Comparison of ENCODE assay signal across 1 cellular context in the genomic region with DNA sequence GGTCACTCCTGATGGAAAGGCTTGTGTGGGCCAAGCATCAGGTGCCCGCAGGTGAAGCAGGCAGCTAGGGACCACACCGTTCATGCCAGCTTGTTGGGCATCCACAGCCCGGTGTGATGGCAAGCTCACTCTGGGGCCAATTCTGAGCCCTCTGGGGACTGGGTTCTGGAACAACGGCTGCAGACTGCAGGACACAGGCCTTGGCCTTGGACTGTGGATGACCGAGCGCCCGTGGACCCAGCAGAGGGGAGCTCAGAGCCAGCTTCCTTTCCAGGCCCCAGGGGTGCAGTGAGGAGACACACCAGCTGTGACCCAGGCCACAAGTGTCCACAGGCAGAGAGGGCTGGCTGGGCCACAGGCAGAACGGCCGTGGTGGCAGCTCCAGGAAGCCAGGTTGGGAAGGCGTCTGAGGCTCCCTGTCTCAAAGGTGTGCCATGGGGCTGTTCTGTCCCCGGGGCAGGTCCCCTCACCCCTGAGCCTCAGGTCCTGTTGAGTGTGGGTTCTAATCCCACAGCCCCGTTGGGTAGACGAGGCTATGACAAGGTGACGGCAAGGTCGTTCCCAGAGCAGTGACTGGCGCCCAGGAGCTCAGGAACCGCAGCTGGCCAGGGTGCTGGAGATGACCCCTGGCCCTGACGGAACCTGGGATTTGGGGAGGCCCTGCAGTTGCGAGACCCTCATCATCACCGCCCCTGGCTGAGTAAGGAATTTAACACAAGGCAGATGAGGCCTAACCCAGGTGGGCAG.
TF ChIP-seq lines count a peak whose summit lies in the region.

No MANE protein-coding gene starts in this region.

TF ChIP-seq in GM23338, 12 proteins besides CTCF, POLR2A, EP300 and RAD21:
- TF ChIP-seq EZH2 (IDR thresholded peaks at IDR 0.05; ENCODE audit: low read depth, unreplicated experiment) (no peak), EZH2phosphoT487 (IDR thresholded peaks at IDR 0.05; ENCODE audit: unreplicated experiment) (no peak), ZNF331 (CRISPR knock-in tag; IDR thresholded peaks at IDR 0.05; ENCODE audit: low read depth) (no peak), ZNF462 (CRISPR knock-in tag; IDR thresholded peaks at IDR 0.05) (no peak), JUNB (IDR thresholded peaks at IDR 0.05; ENCODE audit: unreplicated experiment) (no peak), STAT1 (IDR thresholded peaks at IDR 0.05; ENCODE audit: unreplicated experiment) (no peak), POLR2AphosphoS5 (IDR thresholded peaks at IDR 0.05; ENCODE audit: low read depth) (no peak), ZNF114 (CRISPR knock-in tag; IDR thresholded peaks at IDR 0.05) (no peak), NANOG (IDR thresholded peaks at IDR 0.05; ENCODE audit: borderline replicate concordance) (no peak), CREB1 (CRISPR knock-in tag; IDR thresholded peaks at IDR 0.05; ENCODE audit: low read depth) (no peak)
- TF ChIP-seq, protein P1, sequence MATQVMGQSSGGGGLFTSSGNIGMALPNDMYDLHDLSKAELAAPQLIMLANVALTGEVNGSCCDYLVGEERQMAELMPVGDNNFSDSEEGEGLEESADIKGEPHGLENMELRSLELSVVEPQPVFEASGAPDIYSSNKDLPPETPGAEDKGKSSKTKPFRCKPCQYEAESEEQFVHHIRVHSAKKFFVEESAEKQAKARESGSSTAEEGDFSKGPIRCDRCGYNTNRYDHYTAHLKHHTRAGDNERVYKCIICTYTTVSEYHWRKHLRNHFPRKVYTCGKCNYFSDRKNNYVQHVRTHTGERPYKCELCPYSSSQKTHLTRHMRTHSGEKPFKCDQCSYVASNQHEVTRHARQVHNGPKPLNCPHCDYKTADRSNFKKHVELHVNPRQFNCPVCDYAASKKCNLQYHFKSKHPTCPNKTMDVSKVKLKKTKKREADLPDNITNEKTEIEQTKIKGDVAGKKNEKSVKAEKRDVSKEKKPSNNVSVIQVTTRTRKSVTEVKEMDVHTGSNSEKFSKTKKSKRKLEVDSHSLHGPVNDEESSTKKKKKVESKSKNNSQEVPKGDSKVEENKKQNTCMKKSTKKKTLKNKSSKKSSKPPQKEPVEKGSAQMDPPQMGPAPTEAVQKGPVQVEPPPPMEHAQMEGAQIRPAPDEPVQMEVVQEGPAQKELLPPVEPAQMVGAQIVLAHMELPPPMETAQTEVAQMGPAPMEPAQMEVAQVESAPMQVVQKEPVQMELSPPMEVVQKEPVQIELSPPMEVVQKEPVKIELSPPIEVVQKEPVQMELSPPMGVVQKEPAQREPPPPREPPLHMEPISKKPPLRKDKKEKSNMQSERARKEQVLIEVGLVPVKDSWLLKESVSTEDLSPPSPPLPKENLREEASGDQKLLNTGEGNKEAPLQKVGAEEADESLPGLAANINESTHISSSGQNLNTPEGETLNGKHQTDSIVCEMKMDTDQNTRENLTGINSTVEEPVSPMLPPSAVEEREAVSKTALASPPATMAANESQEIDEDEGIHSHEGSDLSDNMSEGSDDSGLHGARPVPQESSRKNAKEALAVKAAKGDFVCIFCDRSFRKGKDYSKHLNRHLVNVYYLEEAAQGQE (IDR thresholded peaks at IDR 0.05; ENCODE audit: unreplicated experiment) = no peak
- TF ChIP-seq, protein P2, sequence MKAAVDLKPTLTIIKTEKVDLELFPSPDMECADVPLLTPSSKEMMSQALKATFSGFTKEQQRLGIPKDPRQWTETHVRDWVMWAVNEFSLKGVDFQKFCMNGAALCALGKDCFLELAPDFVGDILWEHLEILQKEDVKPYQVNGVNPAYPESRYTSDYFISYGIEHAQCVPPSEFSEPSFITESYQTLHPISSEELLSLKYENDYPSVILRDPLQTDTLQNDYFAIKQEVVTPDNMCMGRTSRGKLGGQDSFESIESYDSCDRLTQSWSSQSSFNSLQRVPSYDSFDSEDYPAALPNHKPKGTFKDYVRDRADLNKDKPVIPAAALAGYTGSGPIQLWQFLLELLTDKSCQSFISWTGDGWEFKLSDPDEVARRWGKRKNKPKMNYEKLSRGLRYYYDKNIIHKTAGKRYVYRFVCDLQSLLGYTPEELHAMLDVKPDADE (IDR thresholded peaks at IDR 0.05) = no peak
